ENCODE assay signal across 1 cellular context in the genomic region with DNA sequence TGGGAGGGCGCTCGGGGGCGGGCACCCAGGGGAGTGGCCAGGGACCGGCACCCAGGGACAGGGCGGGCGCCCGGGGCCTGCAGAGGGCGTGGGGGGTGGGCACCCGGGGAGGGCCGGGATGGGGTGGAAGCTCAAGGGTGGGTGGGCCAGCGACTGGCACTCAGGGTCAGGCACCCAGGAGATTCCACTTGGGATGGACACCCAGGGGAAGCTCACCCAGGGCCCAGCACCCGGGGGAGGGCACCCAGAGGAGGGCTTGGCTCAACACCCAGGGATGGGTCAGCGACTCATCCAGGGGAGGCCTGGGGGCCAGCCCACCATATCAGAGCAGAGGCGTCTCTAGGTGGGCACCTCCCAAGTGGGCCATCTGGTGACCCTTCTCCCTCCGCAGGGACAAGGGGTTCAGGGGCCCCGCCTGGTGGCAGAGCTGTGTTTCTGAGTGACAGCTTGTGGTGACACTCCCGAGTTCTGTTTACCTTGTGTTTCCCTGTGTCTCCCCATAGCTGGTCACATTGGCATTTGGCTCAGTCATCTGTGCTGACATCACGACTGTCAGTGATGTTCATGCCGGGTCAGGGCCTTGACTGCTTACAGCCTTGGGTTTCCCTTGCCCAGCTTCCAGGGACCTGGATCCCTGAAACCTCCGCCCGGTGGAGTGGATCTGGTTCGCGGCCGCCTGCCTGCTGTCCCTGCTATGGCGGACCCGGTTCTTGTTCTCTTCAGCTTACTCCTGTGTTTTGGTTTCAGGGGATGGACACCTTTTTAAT.
TF ChIP-seq lines count a peak whose summit lies in the region.

No MANE protein-coding gene starts in this region.

TF ChIP-seq in endothelial cell of umbilical vein, 7 proteins besides CTCF, POLR2A, EP300 and RAD21:
- TF ChIP-seq JUN (IDR thresholded peaks at IDR 0.05; ENCODE audit: borderline replicate concordance, insufficient read depth, insufficient read length, low read depth) (no peak), POLR2AphosphoS5 (IDR thresholded peaks at IDR 0.05; ENCODE audit: insufficient read depth, low read depth, low read length) (no peak), EZH2 (IDR thresholded peaks at IDR 0.05; ENCODE audit: borderline replicate concordance, low read depth, low read length, severe bottlenecking) (no peak), FOS (IDR thresholded peaks at IDR 0.05; ENCODE audit: borderline replicate concordance, insufficient read depth, low read length) (no peak), MYC (IDR thresholded peaks at IDR 0.05; ENCODE audit: low read depth, low read length) (no peak), GATA2 (IDR thresholded peaks at IDR 0.05; ENCODE audit: insufficient read depth, insufficient read length, low read depth, low read length) (no peak)
- TF ChIP-seq, protein P1, sequence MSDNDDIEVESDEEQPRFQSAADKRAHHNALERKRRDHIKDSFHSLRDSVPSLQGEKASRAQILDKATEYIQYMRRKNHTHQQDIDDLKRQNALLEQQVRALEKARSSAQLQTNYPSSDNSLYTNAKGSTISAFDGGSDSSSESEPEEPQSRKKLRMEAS (IDR thresholded peaks at IDR 0.05; ENCODE audit: insufficient read depth, insufficient read length): no peak
TF ChIP-seq in endothelial cell of umbilical vein: peak in this region for 0.
